23 cellular contexts compared by ENCODE assay signal in genomic region chr12:52618216-52618615, GRCh38. TPM values are rescaled to one million over a fixed set of nuclear protein-coding genes. Genes with fewer than 3 reads are reported as not detected.
"Had no signal": no experiment of that assay in that cellular context is flagged by ENCODE, and none has a peak within 500 bp of the region (broad histone marks: within the 10 kb centered on the region; RNA-seq: fewer than 3 reads in every experiment).

TSS of gene KRT73 (minus strand) at chr12:52618559. CDS start at chr12:52618524, 35 bp downstream.

- H3K27ac ChIP-seq: body of pancreas, lower lobe of right lung, neural progenitor cell, ovary, right lobe of liver, WERI-Rb-1 had no signal

- DNase-seq: activated CD4-positive, alpha-beta T cell treated with anti-CD3 and anti-CD28 coated beads for 1 hour; activated CD4-positive, alpha-beta T cell treated with anti-CD3 and anti-CD28 coated beads, Interleukin-2, amount 50 U/mL, for 48 hours; activated naive CD4-positive, alpha-beta T cell treated with Interleukin-2 at 50 U/mL for 16 hours; activated T-cell treated with anti-CD3 and anti-CD28 coated beads, Interleukin-2, amount 50 U/mL, for 24 hours; amygdala; body of pancreas; foreskin fibroblast; hypothalamus; lower lobe of right lung; ovary; right lobe of liver; small intestine; stimulated activated CD4-positive, alpha-beta T cell treated with anti-CD3 and anti-CD28 coated beads, Interleukin-15, amount 100 ng/mL, for 24 hours; stimulated activated CD4-positive, alpha-beta T cell treated with anti-CD3 and anti-CD28 coated beads, Interleukin-2, amount 100 ng/mL, for 48 hours; SW 1271; WERI-Rb-1 had no signal

- H3K27me3 Mint-ChIP-seq: activated T-cell treated with anti-CD3 and anti-CD28 coated beads, Interleukin-2, amount 50 U/mL, for 24 hours had no signal

- H3K4me3 ChIP-seq: body of pancreas, lower lobe of right lung, neural progenitor cell, ovary, right lobe of liver had no signal

- H3K27ac Mint-ChIP-seq: activated T-cell treated with anti-CD3 and anti-CD28 coated beads, Interleukin-2, amount 50 U/mL, for 24 hours; activated T-helper 2 cell treated with anti-CD3 and anti-CD28 coated beads, Interferon-gamma antibody, Interleukin-2, Interleukin-4, amounts not matched to agents 10 μg/mL and 5 μg/mL and 100 μg/mL, durations not matched to agents 14 hours and 24 hours and 36 hours; neural progenitor cell had no signal

- H3K27me3 ChIP-seq: body of pancreas, neural progenitor cell, ovary, right lobe of liver had no signal

- H3K4me3 Mint-ChIP-seq: activated T-cell treated with anti-CD3 and anti-CD28 coated beads, Interleukin-2, amount 50 U/mL, for 24 hours; neural progenitor cell had no signal

- H3K36me3 Mint-ChIP-seq: neural progenitor cell had no signal

- H3K36me3 ChIP-seq: lower lobe of right lung, neural progenitor cell, ovary, right lobe of liver, WERI-Rb-1 had no signal

- H3K4me1 ChIP-seq: body of pancreas, lower lobe of right lung, right lobe of liver had no signal

- FAIRE-seq: keratinocyte, small intestine had no signal

- H3K9me3 ChIP-seq: body of pancreas, lower lobe of right lung, ovary, right lobe of liver had no signal

- H3K9me3 Mint-ChIP-seq: activated T-cell treated with anti-CD3 and anti-CD28 coated beads, Interleukin-2, amount 50 U/mL, for 24 hours; activated T-helper 2 cell treated with anti-CD3 and anti-CD28 coated beads, Interferon-gamma antibody, Interleukin-2, Interleukin-4, amounts not matched to agents 10 μg/mL and 5 μg/mL and 100 μg/mL, durations not matched to agents 14 hours and 24 hours and 36 hours; neural progenitor cell had no signal

- ATAC-seq: body of pancreas, lower lobe of right lung, right lobe of liver had no signal

RNA-seq across cellular contexts. Expression of gene KRT73, which starts in this region (rescaled TPM):
- total RNA-seq: activated T-helper 2 cell treated with anti-CD3 and anti-CD28 coated beads, Interferon-gamma antibody, Interleukin-2, Interleukin-4, amounts not matched to agents 10 μg/mL and 5 μg/mL and 100 μg/mL, durations not matched to agents 14 hours and 24 hours and 36 hours; cardiac septum; dermis microvascular lymphatic vessel endothelial cell; lower lobe of right lung; ovary; pulmonary artery endothelial cell; right lobe of liver had no signal
- polyA plus RNA-seq: ovary, urinary bladder had no signal
